27 cellular contexts compared by ENCODE assay signal in genomic region chr22:48975886-48976285, GRCh38.
"Had no signal": no experiment of that assay in that cellular context is flagged by ENCODE, and none has a peak within 500 bp of the region (broad histone marks: within the 10 kb centered on the region; RNA-seq: fewer than 3 reads in every experiment).

No MANE protein-coding gene starts in this region.

- H3K36me3 ChIP-seq: adrenal gland, esophagus squamous epithelium, WERI-Rb-1 had no signal

- H3K4me1 ChIP-seq: adrenal gland, body of pancreas, esophagus squamous epithelium had no signal

- DNase-seq: activated B cell treated with CpG ODN at 0.5 μM for 24 hours; activated CD4-positive, alpha-beta T cell treated with anti-CD3 and anti-CD28 coated beads for 48 hours; activated CD4-positive, alpha-beta T cell treated with anti-CD3 and anti-CD28 coated beads, Interleukin-2, amount 50 U/mL, for 1 hour; activated CD4-positive, alpha-beta T cell treated with anti-CD3 and anti-CD28 coated beads, Interleukin-2, amount 50 U/mL, for 48 hours; activated CD8-positive, alpha-beta memory T cell treated with anti-CD3 and anti-CD28 coated beads for 24 hours; activated CD8-positive, alpha-beta memory T cell treated with anti-CD3 and anti-CD28 coated beads, Interleukin-2, amount 50 U/mL, for 4 hours; activated CD8-positive, alpha-beta T cell treated with anti-CD3 and anti-CD28 coated beads for 36 hours; activated effector memory CD4-positive, alpha-beta T cell treated with anti-CD3 and anti-CD28 coated beads, Interleukin-2, amount 50 U/mL, for 16 hours; activated naive CD4-positive, alpha-beta T cell treated with anti-CD3 and anti-CD28 coated beads for 36 hours; activated naive CD8-positive, alpha-beta T cell treated with anti-CD3 and anti-CD28 coated beads for 36 hours; activated naive CD8-positive, alpha-beta T cell treated with anti-CD3 and anti-CD28 coated beads, Interleukin-2, amount 50 U/mL, for 24 hours; activated T-cell treated with anti-CD3 and anti-CD28 coated beads, Interleukin-2, amount 50 U/mL, for 1 hour; activated T-cell treated with anti-CD3 and anti-CD28 coated beads, Interleukin-2, amount 50 U/mL, for 48 hours; adrenal gland; amygdala; body of pancreas; caudate nucleus; cortex of kidney; dermis blood vessel endothelial cell; effector CD4-positive, alpha-beta T cell; effector memory CD8-positive, alpha-beta T cell; esophagus squamous epithelium; T-helper 17 cell; T1000; WERI-Rb-1 had no signal

- H3K9me3 ChIP-seq: adrenal gland, body of pancreas, esophagus squamous epithelium had no signal

- H3K27me3 ChIP-seq: adrenal gland had no signal

- ATAC-seq: activated CD4-positive, CD25-positive, alpha-beta regulatory T cell treated with anti-CD3 and anti-CD28 coated beads, Interleukin-2, amount 50 U/mL, for 24 hours; activated CD8-positive, alpha-beta T cell treated with anti-CD3 and anti-CD28 coated beads for 36 hours; activated naive CD8-positive, alpha-beta T cell treated with anti-CD3 and anti-CD28 coated beads, Interleukin-2, amount 50 U/mL, for 24 hours; body of pancreas; effector memory CD8-positive, alpha-beta T cell; T-helper 17 cell had no signal

- H3K4me3 ChIP-seq: adrenal gland, body of pancreas, esophagus squamous epithelium had no signal

- H3K27ac ChIP-seq: adrenal gland, body of pancreas, epithelial cell of prostate, esophagus squamous epithelium, WERI-Rb-1 had no signal
